ENCODE assay signal across 1 cellular context in the genomic region with DNA sequence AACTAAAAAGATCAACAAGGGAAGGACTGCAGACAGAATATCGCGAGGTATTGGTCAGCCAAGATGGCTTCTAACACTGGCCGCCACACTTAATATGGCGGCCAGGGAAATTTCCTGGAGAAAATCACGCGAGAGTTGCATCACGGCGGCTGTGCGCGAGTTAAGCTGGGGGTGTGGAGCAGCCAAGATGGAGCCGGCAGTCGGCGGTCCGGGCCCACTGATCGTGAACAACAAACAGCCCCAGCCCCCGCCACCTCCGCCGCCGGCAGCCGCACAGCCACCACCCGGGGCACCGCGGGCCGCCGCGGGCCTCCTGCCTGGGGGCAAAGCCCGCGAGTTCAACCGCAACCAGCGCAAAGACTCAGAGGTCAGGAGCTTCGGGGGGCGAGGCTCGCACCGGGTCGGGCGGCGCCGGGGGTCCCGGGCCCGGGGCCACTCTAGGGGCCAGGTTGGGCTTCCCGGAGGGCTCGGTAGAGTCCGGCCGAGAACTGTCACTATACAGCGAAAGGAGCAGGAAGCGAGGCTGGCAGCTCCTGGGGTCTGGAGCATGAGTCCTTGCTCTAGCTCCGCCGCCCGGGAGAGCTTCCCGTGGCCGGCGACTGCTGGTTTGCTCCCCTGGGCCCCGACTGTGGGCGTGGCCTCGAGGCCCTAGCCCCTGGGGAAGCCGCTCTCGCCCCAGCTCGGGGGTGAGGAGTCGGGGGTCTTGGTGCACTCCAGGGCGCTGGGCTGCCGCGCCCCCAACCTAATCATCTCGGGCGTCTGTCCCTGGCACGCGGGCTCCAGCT.
A peak's percentile ranks its signal among the peaks of the same experiment; 100 is the strongest.
TF ChIP-seq lines count a peak whose summit lies in the region.

A gene with protein sequence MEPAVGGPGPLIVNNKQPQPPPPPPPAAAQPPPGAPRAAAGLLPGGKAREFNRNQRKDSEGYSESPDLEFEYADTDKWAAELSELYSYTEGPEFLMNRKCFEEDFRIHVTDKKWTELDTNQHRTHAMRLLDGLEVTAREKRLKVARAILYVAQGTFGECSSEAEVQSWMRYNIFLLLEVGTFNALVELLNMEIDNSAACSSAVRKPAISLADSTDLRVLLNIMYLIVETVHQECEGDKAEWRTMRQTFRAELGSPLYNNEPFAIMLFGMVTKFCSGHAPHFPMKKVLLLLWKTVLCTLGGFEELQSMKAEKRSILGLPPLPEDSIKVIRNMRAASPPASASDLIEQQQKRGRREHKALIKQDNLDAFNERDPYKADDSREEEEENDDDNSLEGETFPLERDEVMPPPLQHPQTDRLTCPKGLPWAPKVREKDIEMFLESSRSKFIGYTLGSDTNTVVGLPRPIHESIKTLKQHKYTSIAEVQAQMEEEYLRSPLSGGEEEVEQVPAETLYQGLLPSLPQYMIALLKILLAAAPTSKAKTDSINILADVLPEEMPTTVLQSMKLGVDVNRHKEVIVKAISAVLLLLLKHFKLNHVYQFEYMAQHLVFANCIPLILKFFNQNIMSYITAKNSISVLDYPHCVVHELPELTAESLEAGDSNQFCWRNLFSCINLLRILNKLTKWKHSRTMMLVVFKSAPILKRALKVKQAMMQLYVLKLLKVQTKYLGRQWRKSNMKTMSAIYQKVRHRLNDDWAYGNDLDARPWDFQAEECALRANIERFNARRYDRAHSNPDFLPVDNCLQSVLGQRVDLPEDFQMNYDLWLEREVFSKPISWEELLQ (plus strand): TSS at position 174 of the 785 bp plus-strand sequence. CDS start 14 bp downstream, at position 188.

TF ChIP-seq in HCT116, 20 proteins besides CTCF, POLR2A, EP300 and RAD21 (continued from another document):
- TF ChIP-seq ZNF274 (IDR thresholded peaks at IDR 0.05; ENCODE audit: low read depth, low read length): no peak
- peak; percentile 45; the same call in 1 of the 2 replicates for TF ChIP-seq CBX3 (IDR thresholded peaks at IDR 0.05; ENCODE audit: low read depth)
- peak; percentile 59; the same call in 1 of the 2 replicates for TF ChIP-seq SIN3A (IDR thresholded peaks at IDR 0.05; ENCODE audit: low read depth)
- TF ChIP-seq POLR2AphosphoS5 (IDR thresholded peaks at IDR 0.05; ENCODE audit: low read depth, low read length): peak; percentile 92
